Comparison of ENCODE assay signal across 8 cellular contexts in genomic region chr2:147937744-147938349, GRCh38.
DNase-seq lines count a peak whose midpoint lies in the region; ATAC-seq and TF ChIP-seq lines count a peak whose summit lies in the region.

No MANE protein-coding gene starts in this region.

- DNase-seq in DMS53 (lab: John Stamatoyannopoulos, UW), result peak; percentile 11
- DNase-seq in DMS53 treated with DMSO at 0.1 percent for 48 hours (lab: John Stamatoyannopoulos, UW; ENCODE audit: unreplicated experiment), result no peak
- DNase-seq in HCEC 1CT, result peak; percentile 34
- DNase-seq in NCI-H69 (lab: John Stamatoyannopoulos, UW), result peak; percentile 20
- peak; percentile 40 for DNase-seq in dedifferentiated amniotic fluid mesenchymal stem cell (ENCODE audit: extremely low spot score)
- no peak for DNase-seq in mesothelial cell of epicardium (ENCODE audit: low spot score in 2 of 2, unreplicated experiment in 2 of 2)
- DNase-seq in activated CD4-positive, alpha-beta T cell treated with anti-CD3 and anti-CD28 coated beads for 4 hours, result no peak

- ATAC-seq in HG02840 (IDR thresholded peaks at IDR 0.05; ENCODE audit: low FRiP score, unreplicated experiment), result no peak

- no peaks in the 10 kb centered on the region for H3K9me3 Mint-ChIP-seq in mesothelial cell of epicardium

- peaks cover 25% of the 10 kb centered on the region for H3K36me3 Mint-ChIP-seq in mesothelial cell of epicardium

- TF ChIP-seq CTCF in mesothelial cell of epicardium (IDR thresholded peaks at IDR 0.05; ENCODE audit: unreplicated experiment), result peak; percentile 83

- no peaks in the 10 kb centered on the region for H3K27me3 Mint-ChIP-seq in mesothelial cell of epicardium (ENCODE audit: low read depth)

- no peak overlapping the region for H3K4me3 Mint-ChIP-seq in mesothelial cell of epicardium

- H3K4me1 Mint-ChIP-seq in mesothelial cell of epicardium, result no peaks in the 10 kb centered on the region

- no peak overlapping the region for H3K27ac Mint-ChIP-seq in mesothelial cell of epicardium

Comparison
In these comparisons a context has a peak if more than half of its experiments do, and no peak if none do; other contexts are left out.
1. DNase-seq: peak in DMS53 (single experiment), HCEC 1CT (single experiment), NCI-H69 (single experiment) and dedifferentiated amniotic fluid mesenchymal stem cell (single experiment); none in DMS53 treated with DMSO at 0.1 percent for 48 hours (single experiment), mesothelial cell of epicardium (0 of 2) and activated CD4-positive, alpha-beta T cell treated with anti-CD3 and anti-CD28 coated beads for 4 hours (0 of 2).